ENCODE assay signal across 8 cellular contexts in the genomic region with DNA sequence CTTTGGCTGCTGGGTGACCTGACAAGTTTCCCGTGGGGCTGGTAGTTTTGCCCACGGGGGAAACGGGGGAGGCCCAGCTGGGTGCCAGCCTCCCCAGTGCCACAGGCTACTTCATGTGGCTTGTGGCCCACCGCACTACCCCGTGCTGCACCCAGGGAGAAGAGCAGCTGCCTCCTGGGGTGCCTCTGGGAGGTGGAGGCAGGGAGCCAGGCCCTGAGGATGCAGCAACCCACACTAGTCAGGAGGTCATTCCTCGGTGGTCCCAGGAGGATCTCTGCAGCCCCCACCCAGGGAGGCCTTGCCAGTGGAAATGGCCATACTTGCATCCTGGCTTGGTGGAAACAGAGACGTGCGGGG. TPM values are rescaled to one million over a fixed set of nuclear protein-coding genes. Genes with fewer than 3 reads are reported as not detected.
DNase-seq lines count a peak whose midpoint lies in the region; ATAC-seq and TF ChIP-seq lines count a peak whose summit lies in the region.

No MANE protein-coding gene starts in this region.

- TF ChIP-seq CTCF in HFFc6 (IDR thresholded peaks at IDR 0.05) (no peak), right atrium auricular region (IDR thresholded peaks at IDR 0.05) (no peak)

- no peaks in the 10 kb centered on the region; the same call in none of the 2 replicates for H3K27me3 Mint-ChIP-seq in HFFc6 (ENCODE audit: insufficient read depth)
- H3K27me3 Mint-ChIP-seq in activated T-cell treated with anti-CD3 and anti-CD28 coated beads, Interleukin-2, amount 50 U/mL, for 4 hours (ENCODE audit: low read depth): no peaks in the 10 kb centered on the region
- no peaks in the 10 kb centered on the region for H3K27me3 Mint-ChIP-seq in stimulated activated memory B cell treated with anti-CD40 and anti-IgM and Interleukin-4, amounts not matched to agents 10 μg/mL and 1 μg/mL and 100 μg/mL, for 72 hours

- peaks cover 22% of the 10 kb centered on the region; the same call in 1 of the 2 replicates for H3K4me1 Mint-ChIP-seq in HFFc6 (ENCODE audit: low read depth)
- peaks cover 27% of the 10 kb centered on the region for H3K4me1 Mint-ChIP-seq in activated T-cell treated with anti-CD3 and anti-CD28 coated beads, Interleukin-2, amount 50 U/mL, for 4 hours (ENCODE audit: low read depth)
- H3K4me1 Mint-ChIP-seq in stimulated activated memory B cell treated with anti-CD40 and anti-IgM and Interleukin-4, amounts not matched to agents 10 μg/mL and 1 μg/mL and 100 μg/mL, for 72 hours: peaks cover 62% of the 10 kb centered on the region

- no peaks in the 10 kb centered on the region for H3K27me3 ChIP-seq in right atrium auricular region

- DNase-seq in HFFc6 (no peak), right atrium auricular region (ENCODE audit: low spot score) (no peak), DMS114 treated with DMSO at 0.1 percent for 48 hours (lab: John Stamatoyannopoulos, UW; ENCODE audit: unreplicated experiment) (no peak), NOMO-1 treated with DMSO at 0.1 percent for 48 hours (lab: John Stamatoyannopoulos, UW; ENCODE audit: unreplicated experiment) (no peak), medulla oblongata (ENCODE audit: extremely low spot score) (no peak)
- DNase-seq in activated T-cell treated with anti-CD3 and anti-CD28 coated beads, Interleukin-2, amount 50 U/mL, for 4 hours: no peak

- no peaks in the 10 kb centered on the region for H3K9me3 ChIP-seq in right atrium auricular region

- peaks cover 30% of the 10 kb centered on the region for H3K36me3 ChIP-seq in right atrium auricular region

- H3K27ac Mint-ChIP-seq in HFFc6: peak overlapping the region; percentile 46
- peak overlapping the region; percentile 92 for H3K27ac Mint-ChIP-seq in stimulated activated memory B cell treated with anti-CD40 and anti-IgM and Interleukin-4, amounts not matched to agents 10 μg/mL and 1 μg/mL and 100 μg/mL, for 72 hours

- H3K27ac ChIP-seq in right atrium auricular region: peak overlapping the region; percentile 96 to 98

- H3K4me3 Mint-ChIP-seq in HFFc6: peak overlapping the region; percentile 82; the same call in 1 of the 2 replicates
- H3K4me3 Mint-ChIP-seq in activated T-cell treated with anti-CD3 and anti-CD28 coated beads, Interleukin-2, amount 50 U/mL, for 4 hours: peak overlapping the region; percentile 90
- peak overlapping the region; percentile 85 for H3K4me3 Mint-ChIP-seq in stimulated activated memory B cell treated with anti-CD40 and anti-IgM and Interleukin-4, amounts not matched to agents 10 μg/mL and 1 μg/mL and 100 μg/mL, for 72 hours

- peak overlapping the region in 1 of 2 donors; percentile 80 for H3K4me3 ChIP-seq in right atrium auricular region

- H3K9me3 Mint-ChIP-seq in HFFc6: no peaks in the 10 kb centered on the region
- no peaks in the 10 kb centered on the region for H3K9me3 Mint-ChIP-seq in activated T-cell treated with anti-CD3 and anti-CD28 coated beads, Interleukin-2, amount 50 U/mL, for 4 hours
- H3K9me3 Mint-ChIP-seq in stimulated activated memory B cell treated with anti-CD40 and anti-IgM and Interleukin-4, amounts not matched to agents 10 μg/mL and 1 μg/mL and 100 μg/mL, for 72 hours: no peaks in the 10 kb centered on the region

- no peak for ATAC-seq in activated T-cell treated with anti-CD3 and anti-CD28 coated beads, Interleukin-2, amount 50 U/mL, for 4 hours
- ATAC-seq in stimulated activated memory B cell treated with anti-CD40 and anti-IgM and Interleukin-4, amounts not matched to agents 10 μg/mL and 1 μg/mL and 100 μg/mL, for 72 hours: no peak
- no peak for ATAC-seq in HG03432 (IDR thresholded peaks at IDR 0.05; ENCODE audit: unreplicated experiment)

- peaks cover 0 to 82% of the 10 kb centered on the region in 2 donors for H3K4me1 ChIP-seq in right atrium auricular region

- peaks cover 5% of the 10 kb centered on the region; the same call in 1 of the 2 replicates for H3K36me3 Mint-ChIP-seq in HFFc6 (ENCODE audit: low read depth)
- H3K36me3 Mint-ChIP-seq in activated T-cell treated with anti-CD3 and anti-CD28 coated beads, Interleukin-2, amount 50 U/mL, for 4 hours (ENCODE audit: insufficient read depth): peaks cover 24% of the 10 kb centered on the region
- peaks cover 32% of the 10 kb centered on the region for H3K36me3 Mint-ChIP-seq in stimulated activated memory B cell treated with anti-CD40 and anti-IgM and Interleukin-4, amounts not matched to agents 10 μg/mL and 1 μg/mL and 100 μg/mL, for 72 hours

RNA-seq across cellular contexts. Expression of gene PIM3, which starts 3.5 kb away (rescaled TPM):
- total RNA-seq in HFFc6 (2021; fragmentation: NEBNext Ultra II Directional; extraction: Animal tissue kit (Norgen Biotek cat#: 25700)): 10 to 100 TPM; 14.8 to 18.8 (median 17.4) TPM
- 100 to 1,000 TPM; 426 to 498 (median 461) TPM for total RNA-seq in activated T-cell treated with anti-CD3 and anti-CD28 coated beads, Interleukin-2, amount 50 U/mL, for 4 hours
- 10 to 100 TPM; 64.5 to 66.9 TPM for total RNA-seq in right atrium auricular region

RNA-seq across cellular contexts. Expression of gene CRELD2, which starts 45.7 kb away (rescaled TPM):
- total RNA-seq in HFFc6 (2021; fragmentation: NEBNext Ultra II Directional; extraction: Animal tissue kit (Norgen Biotek cat#: 25700)): 10 to 100 TPM; 67.9 to 86.8 (median 78.5) TPM
- 10 to 100 TPM; 62.8 to 71.2 (median 64.2) TPM for total RNA-seq in activated T-cell treated with anti-CD3 and anti-CD28 coated beads, Interleukin-2, amount 50 U/mL, for 4 hours
- 10 to 100 TPM; 16.1 to 28.5 TPM for total RNA-seq in right atrium auricular region

RNA-seq across cellular contexts. Expression of gene ALG12, which starts 45.9 kb away (rescaled TPM):
- 10 to 100 TPM; 17.2 to 25.1 (median 20.2) TPM for total RNA-seq in HFFc6 (2021; fragmentation: NEBNext Ultra II Directional; extraction: Animal tissue kit (Norgen Biotek cat#: 25700))
- 10 to 100 TPM; 13.5 to 18.6 (median 14.6) TPM for total RNA-seq in activated T-cell treated with anti-CD3 and anti-CD28 coated beads, Interleukin-2, amount 50 U/mL, for 4 hours
- 10 to 100 TPM; 19.7 to 19.8 TPM for total RNA-seq in right atrium auricular region

RNA-seq across cellular contexts. Expression of gene IL17REL, which starts 48.5 kb away (rescaled TPM):
- not detected for total RNA-seq in HFFc6 (2021; fragmentation: NEBNext Ultra II Directional; extraction: Animal tissue kit (Norgen Biotek cat#: 25700))
- total RNA-seq in activated T-cell treated with anti-CD3 and anti-CD28 coated beads, Interleukin-2, amount 50 U/mL, for 4 hours: under 1 TPM; 0.08 to 0.24 (median 0.13) TPM
- not detected for total RNA-seq in right atrium auricular region

Comparison
In these comparisons a context has a peak if more than half of its experiments do, and no peak if none do; other contexts are left out.
1. RNA of gene PIM3, which starts 3.5 kb away (total RNA-seq): 426 to 498 TPM in activated T-cell treated with anti-CD3 and anti-CD28 coated beads, Interleukin-2, amount 50 U/mL, for 4 hours; 64.5 to 66.9 TPM in right atrium auricular region and 14.8 to 18.8 TPM in HFFc6; every median in the first group is over 4 times any median in the second.
2. Peak in every context shown above with its lines, with median percentiles within 50 percentile points of each other: H3K4me3 Mint-ChIP-seq.